ENCODE assay signal across 34 cellular contexts in the genomic region with DNA sequence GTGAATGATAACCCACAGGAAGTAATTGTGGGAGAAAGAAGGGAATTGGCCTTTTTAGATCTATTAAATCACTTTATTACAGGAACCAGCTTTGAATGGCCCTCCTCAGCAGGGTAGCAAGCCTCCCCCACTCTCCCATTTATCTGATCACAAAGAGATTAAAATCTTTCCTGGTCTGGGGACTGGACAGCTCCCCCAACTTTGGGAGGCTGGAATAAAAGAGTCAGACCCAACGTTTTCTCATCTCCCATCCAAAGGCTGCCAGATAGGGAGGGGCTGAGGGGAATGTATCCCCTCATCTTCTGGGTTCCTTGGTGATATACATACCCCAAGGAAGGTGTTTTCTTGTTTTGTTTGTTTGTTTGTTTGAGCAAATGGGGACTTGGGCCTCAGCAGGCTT. TPM values are rescaled to one million over a fixed set of nuclear protein-coding genes. Genes with fewer than 3 reads are reported as not detected.
DNase-seq lines count a peak whose midpoint lies in the region; ATAC-seq and TF ChIP-seq lines count a peak whose summit lies in the region.
"Had no signal": no experiment of that assay in that cellular context is flagged by ENCODE, and none has a peak within 500 bp of the region (broad histone marks: within the 10 kb centered on the region; RNA-seq: fewer than 3 reads in every experiment).

No MANE protein-coding gene starts in this region.

- peaks cover 47% of the 10 kb centered on the region for H3K4me1 ChIP-seq in neuron (ENCODE audit: insufficient read depth, low read length)
- H3K4me1 ChIP-seq: foreskin keratinocyte had no signal

- no peaks in the 10 kb centered on the region for H3K27me3 ChIP-seq in H7 (ENCODE audit: control insufficient read depth, insufficient read depth, low read length)
- no peaks in the 10 kb centered on the region for H3K27me3 ChIP-seq in WERI-Rb-1 (ENCODE audit: insufficient read depth, low read depth, severe bottlenecking)
- H3K27me3 ChIP-seq in neuron (ENCODE audit: insufficient read depth, low read length) = no peaks in the 10 kb centered on the region

- peaks cover 26% of the 10 kb centered on the region for H3K4me1 Mint-ChIP-seq in activated naive CD4-positive, alpha-beta T cell treated with anti-CD3 and anti-CD28 coated beads for 36 hours (ENCODE audit: low read depth)

- no peak for TF ChIP-seq CTCF in WERI-Rb-1 (IDR thresholded peaks at IDR 0.05; ENCODE audit: low read depth, low read length)

- no peaks in the 10 kb centered on the region for H3K36me3 Mint-ChIP-seq in activated naive CD4-positive, alpha-beta T cell treated with anti-CD3 and anti-CD28 coated beads for 36 hours (ENCODE audit: low read depth)
- H3K36me3 Mint-ChIP-seq: activated CD4-positive, alpha-beta memory T cell treated with anti-CD3 and anti-CD28 coated beads for 36 hours; CD4-positive, CD25-positive, alpha-beta regulatory T cell; immature natural killer cell; natural killer cell treated with Interleukin-12 subunit alpha and Interleukin-12 subunit beta and Interleukin-15 and Interleukin-18, amount 100 ng/mL, for 72 hours had no signal

- H3K36me3 ChIP-seq in H7 (replicated peaks; ENCODE audit: control insufficient read depth, insufficient read depth, low read length) = peaks cover 35% of the 10 kb centered on the region
- no peaks in the 10 kb centered on the region for H3K36me3 ChIP-seq in WERI-Rb-1
- H3K36me3 ChIP-seq in neuron (ENCODE audit: insufficient read depth, low read length) = peaks cover 29% of the 10 kb centered on the region
- H3K36me3 ChIP-seq: esophagus muscularis mucosa, heart left ventricle, suprapubic skin had no signal

- intact Hi-C loops in activated naive CD4-positive, alpha-beta T cell treated with anti-CD3 and anti-CD28 coated beads for 36 hours (cut with micrococcal nuclease) = no loop called here

- H3K4me3 ChIP-seq in H7 (ENCODE audit: insufficient read depth, low read depth, low read length) = peak overlapping the region; percentile 100
- peak overlapping the region; percentile 5; the same call in 1 of the 2 replicates for H3K4me3 ChIP-seq in WERI-Rb-1 (ENCODE audit: low read depth, low read length)
- peak overlapping the region; percentile 98 for H3K4me3 ChIP-seq in iPS-11a (ENCODE audit: low read depth, low read length)
- H3K4me3 ChIP-seq in neuron (ENCODE audit: low read length) = peak overlapping the region; percentile 97
- H3K4me3 ChIP-seq: esophagus muscularis mucosa, heart left ventricle, lung, smooth muscle cell, suprapubic skin had no signal

- peaks cover 45% of the 10 kb centered on the region for H3K27me3 Mint-ChIP-seq in activated naive CD4-positive, alpha-beta T cell treated with anti-CD3 and anti-CD28 coated beads for 36 hours (ENCODE audit: low read depth)

- H2AFZ ChIP-seq in neuron (ENCODE audit: low read depth, low read length) = no peak overlapping the region

- H3K27ac ChIP-seq in WERI-Rb-1 = peak overlapping the region; percentile 84
- H3K27ac ChIP-seq: esophagus muscularis mucosa, foreskin keratinocyte, heart left ventricle, suprapubic skin had no signal

- DNase-seq in H7 = no peak
- DNase-seq in WERI-Rb-1 = no peak
- no peak for DNase-seq in activated naive CD4-positive, alpha-beta T cell treated with anti-CD3 and anti-CD28 coated beads for 36 hours
- DNase-seq in NCI-H2196 treated with DMSO at 0.1 percent for 48 hours (lab: John Stamatoyannopoulos, UW; ENCODE audit: unreplicated experiment) = no peak
- no peak for DNase-seq in NCI-H748 treated with DMSO at 0.1 percent for 48 hours (lab: John Stamatoyannopoulos, UW)
- DNase-seq: activated CD4-positive, alpha-beta memory T cell treated with anti-CD3 and anti-CD28 coated beads for 36 hours; activated CD8-positive, alpha-beta memory T cell treated with anti-CD3 and anti-CD28 coated beads, Interleukin-2, amount 50 U/mL, for 4 hours; activated naive CD4-positive, alpha-beta T cell; AML-193; CD4-positive, CD25-positive, alpha-beta regulatory T cell; foreskin keratinocyte; heart left ventricle; immature natural killer cell; left cardiac atrium; NCI-H1092; NCI-H1694 treated with DMSO at 0.1 percent for 48 hours; NCI-H510A; right cardiac atrium; stimulated activated naive CD4-positive, alpha-beta T cell; T-helper 17 cell had no signal

- H3K9me3 ChIP-seq in WERI-Rb-1 (ENCODE audit: severe bottlenecking) = peaks cover 13% of the 10 kb centered on the region
- H3K9me3 ChIP-seq in neuron (ENCODE audit: low read length) = no peaks in the 10 kb centered on the region
- H3K9me3 ChIP-seq: esophagus muscularis mucosa, heart left ventricle, suprapubic skin had no signal

- no peaks in the 10 kb centered on the region for H3K9me3 Mint-ChIP-seq in activated naive CD4-positive, alpha-beta T cell treated with anti-CD3 and anti-CD28 coated beads for 36 hours
- H3K9me3 Mint-ChIP-seq: activated CD4-positive, alpha-beta memory T cell treated with anti-CD3 and anti-CD28 coated beads for 36 hours; central memory CD8-positive, alpha-beta T cell had no signal

- CTCF ChIA-PET in activated naive CD4-positive, alpha-beta T cell treated with anti-CD3 and anti-CD28 coated beads for 36 hours (lab: Charles Lee) = interaction anchor here (0.9 kb wide), 1 partner anchor 224 kb away, joined by 3 read pairs; no protein-coding TSS in a partner anchor

- no peak overlapping the region for H3K27ac Mint-ChIP-seq in activated naive CD4-positive, alpha-beta T cell treated with anti-CD3 and anti-CD28 coated beads for 36 hours
- H3K27ac Mint-ChIP-seq: activated CD4-positive, alpha-beta memory T cell treated with anti-CD3 and anti-CD28 coated beads for 36 hours; CD4-positive, CD25-positive, alpha-beta regulatory T cell; immature natural killer cell; natural killer cell treated with Interleukin-12 subunit alpha and Interleukin-12 subunit beta and Interleukin-15 and Interleukin-18, amount 100 ng/mL, for 72 hours; T-helper 17 cell had no signal

- no peak overlapping the region for H3K4me3 Mint-ChIP-seq in activated naive CD4-positive, alpha-beta T cell treated with anti-CD3 and anti-CD28 coated beads for 36 hours
- H3K4me3 Mint-ChIP-seq: activated CD4-positive, alpha-beta memory T cell treated with anti-CD3 and anti-CD28 coated beads for 36 hours; central memory CD8-positive, alpha-beta T cell; immature natural killer cell; natural killer cell treated with Interleukin-12 subunit alpha and Interleukin-12 subunit beta and Interleukin-15 and Interleukin-18, amount 100 ng/mL, for 72 hours; T-helper 17 cell had no signal

- ATAC-seq in HG03025 (IDR thresholded peaks at IDR 0.05; ENCODE audit: low FRiP score, unreplicated experiment) = no peak
- ATAC-seq: activated CD4-positive, CD25-positive, alpha-beta regulatory T cell treated with anti-CD3 and anti-CD28 coated beads, Interleukin-2, amount 50 U/mL, for 24 hours; foreskin keratinocyte; heart left ventricle; left cardiac atrium; natural killer cell treated with Interleukin-12 subunit alpha and Interleukin-12 subunit beta and Interleukin-15 and Interleukin-18, amount 100 ng/mL, for 72 hours; right cardiac atrium; Right ventricle myocardium inferior; T-helper 17 cell had no signal

RNA-seq across cellular contexts. Expression of a gene that starts 2.4 kb away (rescaled TPM):
- 863 and 868 TPM in 2 replicates for total RNA-seq in H7 (2014; rRNA removed; shearing (Covaris generic))
- not detected for total RNA-seq in activated naive CD4-positive, alpha-beta T cell treated with anti-CD3 and anti-CD28 coated beads for 36 hours
- total RNA-seq: activated CD4-positive, alpha-beta memory T cell treated with anti-CD3 and anti-CD28 coated beads for 36 hours; CD4-positive, CD25-positive, alpha-beta regulatory T cell; esophagus muscularis mucosa; foreskin keratinocyte; M059J; natural killer cell treated with Interleukin-12 subunit alpha and Interleukin-12 subunit beta and Interleukin-15 and Interleukin-18, amount 100 ng/mL, for 72 hours; right cardiac atrium; Right ventricle myocardium inferior; smooth muscle cell; suprapubic skin; T-helper 17 cell; ureter had no signal

RNA-seq across cellular contexts. Expression of a gene that starts 19.1 kb away (rescaled TPM):
- total RNA-seq in H7 (2014; rRNA removed; shearing (Covaris generic)) = 52.9 and 60.0 TPM in 2 replicates
- total RNA-seq in activated naive CD4-positive, alpha-beta T cell treated with anti-CD3 and anti-CD28 coated beads for 36 hours = 10 to 100 TPM; 26.2 to 26.3 TPM

RNA-seq across cellular contexts. Expression of a gene that starts 40.5 kb away (rescaled TPM):
- not detected in 2 replicates for total RNA-seq in H7 (2014; rRNA removed; shearing (Covaris generic))
- total RNA-seq in activated naive CD4-positive, alpha-beta T cell treated with anti-CD3 and anti-CD28 coated beads for 36 hours = not detected
- total RNA-seq: A673; activated CD4-positive, alpha-beta memory T cell treated with anti-CD3 and anti-CD28 coated beads for 36 hours; CD4-positive, CD25-positive, alpha-beta regulatory T cell; esophagus muscularis mucosa; foreskin keratinocyte; M059J; natural killer cell treated with Interleukin-12 subunit alpha and Interleukin-12 subunit beta and Interleukin-15 and Interleukin-18, amount 100 ng/mL, for 72 hours; smooth muscle cell; suprapubic skin; T-helper 17 cell had no signal

RNA-seq across cellular contexts. Expression of a gene that starts 59.1 kb away (rescaled TPM):
- total RNA-seq in H7 (2014; rRNA removed; shearing (Covaris generic)) = 7.9 and 8.7 TPM in 2 replicates
- total RNA-seq in activated naive CD4-positive, alpha-beta T cell treated with anti-CD3 and anti-CD28 coated beads for 36 hours = under 1 TPM; 0.37 to 0.72 TPM
- total RNA-seq: A673, left cardiac atrium, right cardiac atrium, Right ventricle myocardium inferior had no signal

RNA-seq across cellular contexts. Expression of a gene that starts 59.2 kb away (rescaled TPM):
- total RNA-seq in H7 (2014; rRNA removed; shearing (Covaris generic)) = 488 and 543 TPM in 2 replicates
- 100 to 1,000 TPM; 883 to 886 TPM for total RNA-seq in activated naive CD4-positive, alpha-beta T cell treated with anti-CD3 and anti-CD28 coated beads for 36 hours

Comparison
In these comparisons a context has a peak if more than half of its experiments do, and no peak if none do; other contexts are left out.
1. H3K4me3 ChIP-seq: peak in every context shown above with its lines; median percentile 100 in H7; 98 in iPS-11a; 97 in neuron; 5 in WERI-Rb-1.
2. RNA of a gene that starts 2.4 kb away (total RNA-seq): 863 to 868 TPM in H7; not detected in activated naive CD4-positive, alpha-beta T cell treated with anti-CD3 and anti-CD28 coated beads for 36 hours; every median in the first group is over 100 times any median in the second.